In the genomic region with DNA sequence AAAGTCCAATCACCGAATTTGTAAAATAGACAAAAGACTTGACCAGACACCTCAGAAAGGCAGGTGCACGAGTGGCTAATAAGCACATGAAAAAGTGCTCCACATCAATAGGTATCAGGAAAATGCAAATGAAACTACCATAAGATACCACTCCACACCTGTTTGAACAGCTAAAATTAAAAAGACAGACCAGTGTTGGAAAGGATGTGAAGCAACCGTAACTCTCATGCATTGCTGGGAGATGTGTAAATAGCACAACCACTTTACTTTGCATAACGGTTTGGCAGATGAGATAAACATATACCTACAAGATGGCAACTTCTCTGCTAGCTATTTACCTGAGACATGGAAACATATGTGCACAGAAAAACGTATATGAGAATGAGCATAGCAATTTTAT, we compare ENCODE assay signal across 13 cellular contexts. TPM values are rescaled to one million over a fixed set of nuclear protein-coding genes. Genes with fewer than 3 reads are reported as not detected.
DNase-seq lines count a peak whose midpoint lies in the region; ATAC-seq, FAIRE-seq and TF ChIP-seq lines count a peak whose summit lies in the region.
"Had no signal": no experiment of that assay in that cellular context is flagged by ENCODE, and none has a peak within 500 bp of the region (broad histone marks: within the 10 kb centered on the region; RNA-seq: fewer than 3 reads in every experiment).

No MANE protein-coding gene starts in this region.

- no peaks in the 10 kb centered on the region for H3K36me3 ChIP-seq in small intestine (ENCODE audit: control insufficient read depth in 2 of 2, insufficient read depth in 2 of 2, low read length in 2 of 2)
- H3K36me3 ChIP-seq: neutrophil had no signal

- no peaks in the 10 kb centered on the region for H3K4me1 ChIP-seq in small intestine (ENCODE audit: control insufficient read depth in 2 of 2, insufficient read depth in 1 of 2, low read depth in 1 of 2, low read length in 1 of 2)

- ATAC-seq in GM19397 (IDR thresholded peaks at IDR 0.05; ENCODE audit: unreplicated experiment): peak; percentile 87
- peak; percentile 93 for ATAC-seq in HG02852 (IDR thresholded peaks at IDR 0.05; ENCODE audit: unreplicated experiment)
- ATAC-seq in HG03558 (IDR thresholded peaks at IDR 0.05; ENCODE audit: extremely low read depth, unreplicated experiment): peak; percentile 68
- ATAC-seq: left ventricle myocardium superior, PC-3 had no signal

- WGBS in small intestine, 3 donors: 75 to 84% (median 77%) methylated on average over 5 of the region's 5 CpGs

- H3K27ac ChIP-seq in small intestine (ENCODE audit: low read depth in 1 of 2, low read length in 1 of 2): no peak overlapping the region
- H3K27ac ChIP-seq: neutrophil had no signal

- FAIRE-seq in GM12891 (lab: Jason Lieb, UNC) (peak; percentile 20), small intestine (lab: Jason Lieb, UNC) (no peak)

- no peak for DNase-seq in GM12891 (ENCODE audit: insufficient read length, low spot score)
- no peak for DNase-seq in SIG-M5 (lab: John Stamatoyannopoulos, UW)
- DNase-seq in SK-N-DZ (ENCODE audit: low spot score): no peak
- no peak for DNase-seq in SKM-1 (lab: John Stamatoyannopoulos, UW; ENCODE audit: unreplicated experiment)
- DNase-seq in small intestine: no peak
- DNase-seq: amygdala, foreskin melanocyte, left ventricle myocardium superior, PC-3 had no signal

- H3K27me3 ChIP-seq in small intestine (ENCODE audit: control insufficient read depth in 2 of 2, insufficient read depth in 2 of 2, low read length in 2 of 2): no peaks in the 10 kb centered on the region
- H3K27me3 ChIP-seq: neutrophil had no signal

- H3K4me3 ChIP-seq in small intestine (ENCODE audit: low read depth in 1 of 2, low read length in 2 of 2): no peak overlapping the region

- no peaks in the 10 kb centered on the region for H3K9me3 ChIP-seq in small intestine (ENCODE audit: control insufficient read depth, low read depth)
- H3K9me3 ChIP-seq: neutrophil had no signal

- no peak for TF ChIP-seq POLR2A in GM12891 (IDR thresholded peaks at IDR 0.05; ENCODE audit: low read depth, low read length)

TF ChIP-seq in GM12891, 5 proteins besides CTCF, POLR2A, EP300 and RAD21:
- TF ChIP-seq TAF1 (IDR thresholded peaks at IDR 0.05; ENCODE audit: low read depth, low read length) (no peak), PAX5 (IDR thresholded peaks at IDR 0.05; ENCODE audit: insufficient read depth, low read length, severe bottlenecking) (no peak), POU2F2 (IDR thresholded peaks at IDR 0.05; ENCODE audit: low read depth, low read length) (no peak), SPI1 (IDR thresholded peaks at IDR 0.05; ENCODE audit: low read depth, low read length) (no peak), POLR2AphosphoS5 (IDR thresholded peaks at IDR 0.05; ENCODE audit: low read depth, low read length) (no peak)

RNA-seq across cellular contexts. Expression of a gene that starts 56.9 kb away (rescaled TPM):
- not detected for polyA plus RNA-seq in GM12891 (2012; ENCODE audit: low read depth, missing spikeins)
- 19.3 and 28.9 TPM in 2 replicates for polyA plus RNA-seq in SK-N-DZ (2014; cell fraction: cytosol; rRNA removed)
- polyA plus RNA-seq in SK-N-DZ (2014; cell fraction: nucleus; rRNA removed): 48.2 and 52.2 TPM in 2 replicates
- polyA plus RNA-seq in small intestine: 1 to 10 TPM; 1.9 to 9.3 (median 4.7) TPM
